Comparison of ENCODE assay signal across 28 cellular contexts in genomic region chrX:38110231-38110630, GRCh38.
"Had no signal": no experiment of that assay in that cellular context is flagged by ENCODE, and none has a peak within 500 bp of the region (broad histone marks: within the 10 kb centered on the region; RNA-seq: fewer than 3 reads in every experiment).

No MANE protein-coding gene starts in this region.

- H3K36me3 Mint-ChIP-seq: activated naive CD4-positive, alpha-beta T cell treated with anti-CD3 and anti-CD28 coated beads, Interleukin-2, amount 10 ng/mL, durations not matched to agents 7 days and 5 days; immature natural killer cell; natural killer cell treated with Interleukin-12 subunit alpha and Interleukin-12 subunit beta and Interleukin-15 and Interleukin-18, amount 100 ng/mL, for 72 hours; stimulated activated naive B cell treated with anti-CD40 and anti-IgM and Interleukin-4, amounts not matched to agents 10 μg/mL and 1 μg/mL and 100 μg/mL, for 72 hours; T-cell had no signal

- DNase-seq: activated B cell treated with CpG ODN at 0.5 μM for 24 hours; activated CD4-positive, alpha-beta T cell treated with anti-CD3 and anti-CD28 coated beads for 4 hours; activated CD4-positive, alpha-beta T cell treated with anti-CD3 and anti-CD28 coated beads, Interleukin-2, amount 50 U/mL, for 48 hours; activated effector memory CD4-positive, alpha-beta T cell treated with anti-CD3 and anti-CD28 coated beads, Interleukin-2, amount 50 U/mL, for 16 hours; activated naive CD4-positive, alpha-beta T cell treated with anti-CD3 and anti-CD28 coated beads, Interleukin-2, amount 10 ng/mL, durations not matched to agents 7 days and 5 days; activated T-cell treated with anti-CD3 and anti-CD28 coated beads, Interleukin-2, amount 50 U/mL, for 72 hours; amygdala; body of pancreas; dorsolateral prefrontal cortex; effector memory CD8-positive, alpha-beta T cell; foreskin keratinocyte; immature natural killer cell; kidney glomerular epithelial cell; left lung; midbrain; retina; sigmoid colon; stimulated activated CD4-positive, alpha-beta T cell treated with anti-CD3 and anti-CD28 coated beads, Interleukin-15, amount 100 ng/mL, for 24 hours; stimulated activated naive B cell treated with anti-CD40 and anti-IgM and Interleukin-4, amounts not matched to agents 10 μg/mL and 1 μg/mL and 100 μg/mL, for 72 hours; T-cell; transverse colon; uterus had no signal

- ATAC-seq: activated T-cell treated with anti-CD3 and anti-CD28 coated beads, Interleukin-2, amount 50 U/mL, for 72 hours; body of pancreas; effector memory CD8-positive, alpha-beta T cell; esophagus mucosa; foreskin keratinocyte; left lung; natural killer cell treated with Interleukin-12 subunit alpha and Interleukin-12 subunit beta and Interleukin-15 and Interleukin-18, amount 100 ng/mL, for 72 hours; stimulated activated naive B cell treated with anti-CD40 and anti-IgM and Interleukin-4, amounts not matched to agents 10 μg/mL and 1 μg/mL and 100 μg/mL, for 72 hours; T-cell had no signal

- H3K9me3 Mint-ChIP-seq: activated B cell treated with CpG ODN at 0.5 μM for 24 hours; activated naive CD4-positive, alpha-beta T cell treated with anti-CD3 and anti-CD28 coated beads, Interleukin-2, amount 10 ng/mL, durations not matched to agents 7 days and 5 days; effector memory CD8-positive, alpha-beta T cell; stimulated activated naive B cell treated with anti-CD40 and anti-IgM and Interleukin-4, amounts not matched to agents 10 μg/mL and 1 μg/mL and 100 μg/mL, for 72 hours; T-cell had no signal

- H3K27ac Mint-ChIP-seq: activated B cell treated with CpG ODN at 0.5 μM for 24 hours; activated naive CD4-positive, alpha-beta T cell treated with anti-CD3 and anti-CD28 coated beads, Interleukin-2, amount 10 ng/mL, durations not matched to agents 7 days and 5 days; activated T-cell treated with anti-CD3 and anti-CD28 coated beads, Interleukin-2, amount 50 U/mL, for 72 hours; effector memory CD8-positive, alpha-beta T cell; immature natural killer cell; natural killer cell treated with Interleukin-12 subunit alpha and Interleukin-12 subunit beta and Interleukin-15 and Interleukin-18, amount 100 ng/mL, for 72 hours; progenitor cell of endocrine pancreas; stimulated activated naive B cell treated with anti-CD40 and anti-IgM and Interleukin-4, amounts not matched to agents 10 μg/mL and 1 μg/mL and 100 μg/mL, for 72 hours; T-cell had no signal

- H3K4me1 Mint-ChIP-seq: activated B cell treated with CpG ODN at 0.5 μM for 24 hours; activated naive CD4-positive, alpha-beta T cell treated with anti-CD3 and anti-CD28 coated beads, Interleukin-2, amount 10 ng/mL, durations not matched to agents 7 days and 5 days; immature natural killer cell; stimulated activated naive B cell treated with anti-CD40 and anti-IgM and Interleukin-4, amounts not matched to agents 10 μg/mL and 1 μg/mL and 100 μg/mL, for 72 hours; T-cell had no signal

- H3K4me3 ChIP-seq: body of pancreas, dorsolateral prefrontal cortex, hepatocyte, left lung, lung, sigmoid colon, smooth muscle cell, transverse colon, uterus had no signal

- H3K27me3 Mint-ChIP-seq: activated naive CD4-positive, alpha-beta T cell treated with anti-CD3 and anti-CD28 coated beads, Interleukin-2, amount 10 ng/mL, durations not matched to agents 7 days and 5 days; effector memory CD8-positive, alpha-beta T cell; progenitor cell of endocrine pancreas had no signal

- H3K4me3 Mint-ChIP-seq: activated B cell treated with CpG ODN at 0.5 μM for 24 hours; activated naive CD4-positive, alpha-beta T cell treated with anti-CD3 and anti-CD28 coated beads, Interleukin-2, amount 10 ng/mL, durations not matched to agents 7 days and 5 days; activated T-cell treated with anti-CD3 and anti-CD28 coated beads, Interleukin-2, amount 50 U/mL, for 72 hours; effector memory CD8-positive, alpha-beta T cell; immature natural killer cell; natural killer cell treated with Interleukin-12 subunit alpha and Interleukin-12 subunit beta and Interleukin-15 and Interleukin-18, amount 100 ng/mL, for 72 hours; stimulated activated naive B cell treated with anti-CD40 and anti-IgM and Interleukin-4, amounts not matched to agents 10 μg/mL and 1 μg/mL and 100 μg/mL, for 72 hours; T-cell had no signal
